Comparison of ENCODE assay signal across 18 cellular contexts in genomic region chr14:24258119-24258518, GRCh38.
"Had no signal": no experiment of that assay in that cellular context is flagged by ENCODE, and none has a peak within 500 bp of the region (broad histone marks: within the 10 kb centered on the region; RNA-seq: fewer than 3 reads in every experiment).

No MANE protein-coding gene starts in this region.

- H3K4me3 Mint-ChIP-seq: effector memory CD8-positive, alpha-beta T cell; natural killer cell treated with Interleukin-12 subunit alpha and Interleukin-12 subunit beta and Interleukin-15 and Interleukin-18, amount 100 ng/mL, for 72 hours; neural crest cell; stimulated activated memory B cell treated with anti-CD40 and anti-IgM and Interleukin-4, amounts not matched to agents 10 μg/mL and 1 μg/mL and 100 μg/mL, for 72 hours; stimulated activated naive CD8-positive, alpha-beta T cell treated with anti-CD3 and anti-CD28 coated beads, Interleukin-15, Interleukin-2, amounts not matched to agents 100 ng/mL and 50 ng/mL, for 24 hours had no signal

- H3K9me3 ChIP-seq: esophagus muscularis mucosa, left lung, psoas muscle, sigmoid colon, thoracic aorta, tibial nerve, upper lobe of right lung, uterus had no signal

- H3K27me3 Mint-ChIP-seq: effector memory CD8-positive, alpha-beta T cell; natural killer cell treated with Interleukin-12 subunit alpha and Interleukin-12 subunit beta and Interleukin-15 and Interleukin-18, amount 100 ng/mL, for 72 hours; stimulated activated memory B cell treated with anti-CD40 and anti-IgM and Interleukin-4, amounts not matched to agents 10 μg/mL and 1 μg/mL and 100 μg/mL, for 72 hours; stimulated activated naive CD8-positive, alpha-beta T cell treated with anti-CD3 and anti-CD28 coated beads, Interleukin-15, Interleukin-2, amounts not matched to agents 100 ng/mL and 50 ng/mL, for 24 hours had no signal

- ATAC-seq: effector memory CD8-positive, alpha-beta T cell; natural killer cell treated with Interleukin-12 subunit alpha and Interleukin-12 subunit beta and Interleukin-15 and Interleukin-18, amount 100 ng/mL, for 72 hours; right cardiac atrium; stimulated activated memory B cell treated with anti-CD40 and anti-IgM and Interleukin-4, amounts not matched to agents 10 μg/mL and 1 μg/mL and 100 μg/mL, for 72 hours had no signal

- DNase-seq: cortex of kidney; effector memory CD8-positive, alpha-beta T cell; foreskin melanocyte; psoas muscle; right cardiac atrium; sigmoid colon; stimulated activated CD4-positive, alpha-beta T cell treated with anti-CD3 and anti-CD28 coated beads, Interleukin-4, amount 100 ng/mL, for 4 hours; upper lobe of right lung; uterus had no signal

- H3K9me3 Mint-ChIP-seq: effector memory CD8-positive, alpha-beta T cell; natural killer cell treated with Interleukin-12 subunit alpha and Interleukin-12 subunit beta and Interleukin-15 and Interleukin-18, amount 100 ng/mL, for 72 hours; neural crest cell; stimulated activated memory B cell treated with anti-CD40 and anti-IgM and Interleukin-4, amounts not matched to agents 10 μg/mL and 1 μg/mL and 100 μg/mL, for 72 hours; stimulated activated naive CD8-positive, alpha-beta T cell treated with anti-CD3 and anti-CD28 coated beads, Interleukin-15, Interleukin-2, amounts not matched to agents 100 ng/mL and 50 ng/mL, for 24 hours had no signal

- H3K4me1 Mint-ChIP-seq: neural crest cell; stimulated activated memory B cell treated with anti-CD40 and anti-IgM and Interleukin-4, amounts not matched to agents 10 μg/mL and 1 μg/mL and 100 μg/mL, for 72 hours had no signal

- H3K27ac ChIP-seq: esophagus muscularis mucosa, left lung, parathyroid adenoma, psoas muscle, sigmoid colon, thoracic aorta, uterus had no signal

- H3K27ac Mint-ChIP-seq: effector memory CD8-positive, alpha-beta T cell; natural killer cell treated with Interleukin-12 subunit alpha and Interleukin-12 subunit beta and Interleukin-15 and Interleukin-18, amount 100 ng/mL, for 72 hours; stimulated activated memory B cell treated with anti-CD40 and anti-IgM and Interleukin-4, amounts not matched to agents 10 μg/mL and 1 μg/mL and 100 μg/mL, for 72 hours; stimulated activated naive CD8-positive, alpha-beta T cell treated with anti-CD3 and anti-CD28 coated beads, Interleukin-15, Interleukin-2, amounts not matched to agents 100 ng/mL and 50 ng/mL, for 24 hours had no signal

- H3K4me1 ChIP-seq: left lung, parathyroid adenoma, psoas muscle, sigmoid colon, uterus had no signal

- H3K27me3 ChIP-seq: esophagus muscularis mucosa, left lung, sigmoid colon, tibial nerve, upper lobe of right lung, uterus had no signal

- H3K36me3 ChIP-seq: sigmoid colon, thoracic aorta, uterus had no signal

- H3K4me3 ChIP-seq: esophagus muscularis mucosa, left lung, psoas muscle, sigmoid colon, thoracic aorta, upper lobe of right lung, uterus had no signal

- H3K36me3 Mint-ChIP-seq: natural killer cell treated with Interleukin-12 subunit alpha and Interleukin-12 subunit beta and Interleukin-15 and Interleukin-18, amount 100 ng/mL, for 72 hours had no signal
